8 cellular contexts compared by ENCODE assay signal in the genomic region with DNA sequence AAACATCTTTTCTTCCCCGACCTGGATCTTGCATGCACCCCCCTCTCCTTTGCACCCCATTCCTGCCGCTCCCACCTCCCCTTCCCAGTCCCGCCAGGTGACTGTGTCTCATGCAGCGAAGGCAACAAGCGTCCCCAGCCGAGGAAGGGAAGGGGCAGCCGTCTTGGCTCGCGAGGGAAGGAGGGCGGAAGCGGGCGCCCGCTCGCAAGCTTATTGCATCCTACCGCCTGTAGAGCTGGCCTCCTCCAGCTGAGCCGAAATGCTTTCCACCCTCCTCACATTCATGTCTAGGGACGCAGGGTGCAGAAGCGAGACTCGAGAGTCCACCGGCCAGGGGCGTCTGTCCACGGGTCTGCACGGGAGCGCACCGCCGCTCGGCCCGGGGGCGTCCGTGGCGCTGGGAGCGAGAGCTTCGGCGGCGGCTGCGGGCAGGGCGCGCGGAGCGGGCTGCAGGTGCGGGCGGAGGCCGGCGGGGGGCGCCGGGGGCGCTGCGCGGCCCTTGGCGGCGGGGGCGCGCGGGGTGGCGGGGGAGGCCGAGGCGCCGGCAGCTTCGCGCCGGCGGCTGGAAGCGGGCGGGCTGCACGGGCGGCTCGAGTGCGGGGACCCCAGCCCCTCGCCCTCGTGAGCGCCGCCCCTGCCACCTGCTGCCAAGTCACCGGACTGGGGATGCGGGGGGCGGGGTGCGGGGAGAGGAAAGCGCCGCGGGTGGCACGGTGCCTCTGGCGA. TPM values are rescaled to one million over a fixed set of nuclear protein-coding genes. Genes with fewer than 3 reads are reported as not detected.
DNase-seq lines count a peak whose midpoint lies in the region; ATAC-seq and TF ChIP-seq lines count a peak whose summit lies in the region.

Gene KCNIP4 (minus strand): TSS at position 426 of the 726 bp plus-strand sequence.

- ATAC-seq in HG03342 (IDR thresholded peaks at IDR 0.05; ENCODE audit: unreplicated experiment) (no peak), GM19324 (IDR thresholded peaks at IDR 0.05; ENCODE audit: low FRiP score, unreplicated experiment) (no peak)

- H3K36me3 Mint-ChIP-seq in neural crest cell (ENCODE audit: low read depth) = no peaks in the 10 kb centered on the region

- no peaks in the 10 kb centered on the region for H3K36me3 ChIP-seq in MG63
- no peaks in the 10 kb centered on the region for H3K36me3 ChIP-seq in ectodermal cell (ENCODE audit: control insufficient read depth, insufficient read depth, low read length)

- peak; percentile 28 for DNase-seq in ELF-1 (ENCODE audit: low read depth, low spot score)
- DNase-seq in MG63 = peak; percentile 4
- peak; percentile 39 for DNase-seq in neural crest cell (ENCODE audit: low read depth, low spot score)
- DNase-seq in cortex of kidney (lab: John Stamatoyannopoulos, UW) = no peak
- DNase-seq in SKM-1 (lab: John Stamatoyannopoulos, UW; ENCODE audit: unreplicated experiment) = no peak

- H3K4me3 Mint-ChIP-seq in neural crest cell = peak within 1 kb of the TSS; percentile 80

- H3K9me3 ChIP-seq in MG63 (no peaks in the 10 kb centered on the region), ectodermal cell (ENCODE audit: control insufficient read depth, low read length) (no peaks in the 10 kb centered on the region)

- no peaks in the 10 kb centered on the region for H3K9me3 Mint-ChIP-seq in neural crest cell

- H3K4me3 ChIP-seq in MG63 (peak within 1 kb of the TSS; percentile 25; the same call in 1 of the 2 replicates), ectodermal cell (ENCODE audit: insufficient read depth, low read depth, low read length) (peak within 1 kb of the TSS; percentile 57)

- 0 to 1% methylated on average over 81 of the region's 81 CpGs for WGBS in ectodermal cell, 2 experiments

- H3K4me1 Mint-ChIP-seq in neural crest cell = peaks cover 7% of the 10 kb centered on the region

- H3K27ac Mint-ChIP-seq in neural crest cell (ENCODE audit: unreplicated experiment) = no peak within 1 kb of the TSS

- peaks cover 78% of the 10 kb centered on the region for H3K27me3 Mint-ChIP-seq in neural crest cell (ENCODE audit: low read depth)

- H3K27ac ChIP-seq in ectodermal cell (ENCODE audit: insufficient read depth, low read depth, low read length, poor library complexity, severe bottlenecking) = no peak within 1 kb of the TSS

- no peaks in the 10 kb centered on the region for H3K27me3 ChIP-seq in MG63
- peaks cover 54% of the 10 kb centered on the region for H3K27me3 ChIP-seq in ectodermal cell (ENCODE audit: control insufficient read depth, insufficient read depth, low read length, poor library complexity, severe bottlenecking)

- H3K4me1 ChIP-seq in ectodermal cell (ENCODE audit: control insufficient read depth, insufficient read depth, low read length) = no peaks in the 10 kb centered on the region

- no peak for TF ChIP-seq CTCF in neural crest cell (conservative IDR thresholded peaks at IDR 0.05)

RNA-seq across cellular contexts. Expression of gene KCNIP4, which starts in this region (rescaled TPM):
- total RNA-seq in MG63 (2014; rRNA removed; shearing (Covaris generic); ENCODE audit: low replicate concordance) = not detected in 2 replicates
- polyA plus RNA-seq in ectodermal cell (2013, experiment 1 of 4) = 0.41 TPM
- polyA plus RNA-seq in ectodermal cell (2013, experiment 2 of 4) = 0.27 TPM
- polyA plus RNA-seq in ectodermal cell (2013, experiment 3 of 4) = 0.27 TPM
- 0.45 TPM for polyA plus RNA-seq in ectodermal cell (2013, experiment 4 of 4)
- 0.33 and 0.57 TPM in 2 replicates for total RNA-seq in neural crest cell

Comparison
In these comparisons a context has a peak if more than half of its experiments do, and no peak if none do; other contexts are left out.
1. Peak in DNase-seq and H3K4me3 ChIP-seq in MG63; RNA of the gene not detected or under 1 TPM.
2. Peak in DNase-seq in neural crest cell; RNA of the gene not detected or under 1 TPM.